ENCODE assay signal across 9 cellular contexts in genomic region chr1:27435566-27436203, GRCh38. TPM values are rescaled to one million over a fixed set of nuclear protein-coding genes. Genes with fewer than 3 reads are reported as not detected.
DNase-seq lines count a peak whose midpoint lies in the region; ATAC-seq and TF ChIP-seq lines count a peak whose summit lies in the region.
"Had no signal": no experiment of that assay in that cellular context is flagged by ENCODE, and none has a peak within 500 bp of the region (broad histone marks: within the 10 kb centered on the region; RNA-seq: fewer than 3 reads in every experiment).

No MANE protein-coding gene starts in this region.

- no peaks in the 10 kb centered on the region for H3K27me3 ChIP-seq in upper lobe of right lung

- H3K9me3 Mint-ChIP-seq in activated T-cell treated with anti-CD3 and anti-CD28 coated beads, Interleukin-2, amount 50 U/mL, for 4 hours, result peaks cover 3% of the 10 kb centered on the region
- no peaks in the 10 kb centered on the region for H3K9me3 Mint-ChIP-seq in activated T-helper 17 cell treated with anti-CD3 and anti-CD28 coated beads, Interleukin-2, amount 50 U/mL, for 72 hours

- no peak for TF ChIP-seq CTCF in upper lobe of right lung (IDR thresholded peaks at IDR 0.05)

- no peak overlapping the region for H3K4me3 ChIP-seq in upper lobe of right lung

- peaks cover 80% of the 10 kb centered on the region for H3K4me1 Mint-ChIP-seq in activated T-cell treated with anti-CD3 and anti-CD28 coated beads, Interleukin-2, amount 50 U/mL, for 4 hours (ENCODE audit: low read depth)
- peaks cover 60% of the 10 kb centered on the region for H3K4me1 Mint-ChIP-seq in activated T-helper 17 cell treated with anti-CD3 and anti-CD28 coated beads, Interleukin-2, amount 50 U/mL, for 72 hours

- peak overlapping the region; percentile 80 for H3K27ac ChIP-seq in upper lobe of right lung
- H3K27ac ChIP-seq: parathyroid adenoma had no signal

- no peak for DNase-seq in activated T-cell treated with anti-CD3 and anti-CD28 coated beads, Interleukin-2, amount 50 U/mL, for 4 hours
- DNase-seq in activated T-cell treated with anti-CD3 and anti-CD28 coated beads, Interleukin-2, amount 50 U/mL, for 1 hour, result no peak
- DNase-seq in medulla oblongata (ENCODE audit: extremely low spot score) (peak; percentile 87), upper lobe of right lung (no peak)

- peak overlapping the region; percentile 36 for H3K27ac Mint-ChIP-seq in activated T-helper 17 cell treated with anti-CD3 and anti-CD28 coated beads, Interleukin-2, amount 50 U/mL, for 72 hours

- H3K27me3 Mint-ChIP-seq in activated T-cell treated with anti-CD3 and anti-CD28 coated beads, Interleukin-2, amount 50 U/mL, for 4 hours (ENCODE audit: low read depth), result no peaks in the 10 kb centered on the region
- no peaks in the 10 kb centered on the region for H3K27me3 Mint-ChIP-seq in activated T-helper 17 cell treated with anti-CD3 and anti-CD28 coated beads, Interleukin-2, amount 50 U/mL, for 72 hours

- H3K4me1 ChIP-seq in upper lobe of right lung, result peaks cover 78% of the 10 kb centered on the region

- intact Hi-C loops in upper lobe of right lung (cut with DNase I), result no loop called here

- H3K36me3 ChIP-seq in upper lobe of right lung, result no peaks in the 10 kb centered on the region

- H3K4me3 Mint-ChIP-seq in activated T-cell treated with anti-CD3 and anti-CD28 coated beads, Interleukin-2, amount 50 U/mL, for 4 hours, result peak overlapping the region; percentile 59
- H3K4me3 Mint-ChIP-seq in activated T-helper 17 cell treated with anti-CD3 and anti-CD28 coated beads, Interleukin-2, amount 50 U/mL, for 72 hours, result peak overlapping the region; percentile 46

- no peaks in the 10 kb centered on the region for H3K9me3 ChIP-seq in upper lobe of right lung

- ATAC-seq in activated T-cell treated with anti-CD3 and anti-CD28 coated beads, Interleukin-2, amount 50 U/mL, for 4 hours, result peak; percentile 23 to 39
- ATAC-seq in activated T-helper 17 cell treated with anti-CD3 and anti-CD28 coated beads, Interleukin-2, amount 50 U/mL, for 72 hours (replicated peaks), result no peak
- peak; percentile 86 for ATAC-seq in upper lobe of right lung
- ATAC-seq in HG03039 (IDR thresholded peaks at IDR 0.05; ENCODE audit: unreplicated experiment), result no peak
- ATAC-seq in HG03571 (IDR thresholded peaks at IDR 0.05; ENCODE audit: unreplicated experiment), result no peak
- ATAC-seq in HG03565 (IDR thresholded peaks at IDR 0.05; ENCODE audit: unreplicated experiment), result no peak

- peaks cover 14% of the 10 kb centered on the region for H3K36me3 Mint-ChIP-seq in activated T-cell treated with anti-CD3 and anti-CD28 coated beads, Interleukin-2, amount 50 U/mL, for 4 hours (ENCODE audit: insufficient read depth)
- peaks cover 14% of the 10 kb centered on the region for H3K36me3 Mint-ChIP-seq in activated T-helper 17 cell treated with anti-CD3 and anti-CD28 coated beads, Interleukin-2, amount 50 U/mL, for 72 hours (ENCODE audit: low read depth)

RNA-seq across cellular contexts. Expression of gene GPR3, which starts 43.3 kb away (rescaled TPM):
- total RNA-seq in activated T-cell treated with anti-CD3 and anti-CD28 coated beads, Interleukin-2, amount 50 U/mL, for 4 hours, result 1 to 10 TPM; 2.7 to 4.9 (median 3.4) TPM
- under 1 TPM; 0.26 to 0.42 TPM for total RNA-seq in activated T-helper 17 cell treated with anti-CD3 and anti-CD28 coated beads, Interleukin-2, amount 50 U/mL, for 72 hours
- total RNA-seq in upper lobe of right lung, result 0.90 TPM

RNA-seq across cellular contexts. Expression of gene CD164L2, which starts 52.6 kb away (rescaled TPM):
- total RNA-seq in activated T-cell treated with anti-CD3 and anti-CD28 coated beads, Interleukin-2, amount 50 U/mL, for 4 hours, result not detected
- not detected for total RNA-seq in activated T-helper 17 cell treated with anti-CD3 and anti-CD28 coated beads, Interleukin-2, amount 50 U/mL, for 72 hours
- 1.2 TPM for total RNA-seq in upper lobe of right lung

RNA-seq across cellular contexts. Expression of gene WASF2, which starts 54.3 kb away (rescaled TPM):
- total RNA-seq in activated T-cell treated with anti-CD3 and anti-CD28 coated beads, Interleukin-2, amount 50 U/mL, for 4 hours, result 10 to 100 TPM; 82.2 to 98.7 (median 87.1) TPM
- total RNA-seq in activated T-helper 17 cell treated with anti-CD3 and anti-CD28 coated beads, Interleukin-2, amount 50 U/mL, for 72 hours, result 100 to 1,000 TPM in 1 of 2 donors, 10 to 100 TPM in 1; 85.7 to 125 TPM
- total RNA-seq in upper lobe of right lung, result 156 TPM

Comparison
In these comparisons a context has a peak if more than half of its experiments do, and no peak if none do; other contexts are left out.
1. ATAC-seq: peak in activated T-cell treated with anti-CD3 and anti-CD28 coated beads, Interleukin-2, amount 50 U/mL, for 4 hours (2 of 2) and upper lobe of right lung (single experiment); none in activated T-helper 17 cell treated with anti-CD3 and anti-CD28 coated beads, Interleukin-2, amount 50 U/mL, for 72 hours (single experiment), HG03039 (single experiment), HG03571 (single experiment) and HG03565 (single experiment).